In the genomic region with DNA sequence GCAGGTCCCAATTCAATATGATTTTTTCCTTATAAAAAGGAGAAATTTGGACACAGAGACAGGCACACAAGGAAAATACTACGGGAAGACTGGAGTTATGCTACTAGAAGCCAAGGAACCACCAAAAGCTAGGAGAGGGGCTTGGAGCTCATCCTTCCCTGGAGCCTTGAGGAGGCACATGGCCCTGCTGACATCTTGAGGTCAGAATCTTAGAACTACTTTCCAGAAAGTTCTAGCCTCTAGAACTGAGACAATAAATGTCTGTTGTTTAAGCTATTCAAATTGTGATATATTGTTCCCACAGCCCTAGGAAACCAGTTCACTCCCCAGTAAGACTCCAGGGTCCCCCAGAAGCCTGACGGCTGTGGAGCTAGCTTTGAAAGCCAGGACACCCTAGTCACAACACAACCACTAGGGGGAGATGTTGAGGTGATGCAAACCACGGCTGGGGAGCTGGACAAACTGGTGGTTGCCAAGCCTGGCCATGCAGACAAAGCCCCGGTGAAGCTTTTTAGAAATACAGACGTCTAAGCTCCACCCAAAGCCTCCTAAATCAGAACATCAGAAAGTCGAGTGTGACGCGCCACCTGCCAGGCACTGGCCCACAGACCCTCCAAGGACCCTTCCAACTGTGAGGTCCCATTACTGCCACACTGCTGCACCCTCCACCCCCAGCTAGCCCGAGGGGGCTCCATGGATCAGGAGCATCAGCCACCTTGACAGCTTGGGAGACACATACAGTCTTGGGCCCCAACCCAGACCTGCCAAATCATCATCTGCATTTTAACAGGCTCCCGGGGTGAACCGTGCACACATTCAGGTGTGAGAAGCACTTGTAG, we compare ENCODE assay signal across 8 cellular contexts.
DNase-seq lines count a peak whose midpoint lies in the region; ATAC-seq and TF ChIP-seq lines count a peak whose summit lies in the region.

No MANE protein-coding gene starts in this region.

- in situ Hi-C loops in GM23248 (cut with MboI) = loop anchor here (25.0 kb wide), 2 partner anchors 176 to 424 kb away; a partner anchor contains a TSS

- no peak overlapping the region for H3K4me3 ChIP-seq in GM23248
- H3K4me3 ChIP-seq in Loucy (ENCODE audit: low read length, poor library complexity, severe bottlenecking) = no peak overlapping the region

- no peak overlapping the region for H3K27ac Mint-ChIP-seq in activated naive CD8-positive, alpha-beta T cell treated with anti-CD3 and anti-CD28 coated beads, Interleukin-2, amount 50 U/mL, for 24 hours

- H3K36me3 ChIP-seq in GM23248 (ENCODE audit: low read depth) = no peaks in the 10 kb centered on the region
- H3K36me3 ChIP-seq in Loucy (ENCODE audit: insufficient read depth, low read length) = no peaks in the 10 kb centered on the region

- WGBS in GM23248 (ENCODE audit: low coverage in 1 of 2, low lambda C conversion rate in 2 of 2, missing lambda C conversion rate in 2 of 2), 2 experiments = 46% methylated on average over 11 of the region's 11 CpGs

- no peaks in the 10 kb centered on the region for H3K9me3 ChIP-seq in GM23248 (ENCODE audit: low read depth)
- H3K9me3 ChIP-seq in Loucy (ENCODE audit: insufficient read depth, low read depth, low read length) = no peaks in the 10 kb centered on the region

- DNase-seq in EH (ENCODE audit: low read depth) (peak; percentile 77), GM23248 (peak; percentile 85), left cardiac atrium (peak; percentile 67), renal cortical epithelial cell (ENCODE audit: low read depth) (peak; percentile 56)
- peak; percentile 61 for DNase-seq in activated naive CD8-positive, alpha-beta T cell treated with anti-CD3 and anti-CD28 coated beads, Interleukin-2, amount 50 U/mL, for 24 hours
- DNase-seq in effector CD8-positive, alpha-beta T cell (lab: John Stamatoyannopoulos, UW) = no peak

- no peak overlapping the region for H3K4me3 Mint-ChIP-seq in activated naive CD8-positive, alpha-beta T cell treated with anti-CD3 and anti-CD28 coated beads, Interleukin-2, amount 50 U/mL, for 24 hours

- no peak overlapping the region for H2AFZ ChIP-seq in GM23248
- H2AFZ ChIP-seq in Loucy (ENCODE audit: low read length) = 0 out of 2 replicates have a peak overlapping the region, but pooled peaks have one; percentile 25

- H3K9me3 Mint-ChIP-seq in activated naive CD8-positive, alpha-beta T cell treated with anti-CD3 and anti-CD28 coated beads, Interleukin-2, amount 50 U/mL, for 24 hours = no peaks in the 10 kb centered on the region

- ATAC-seq in SK-N-SH treated with all-trans-retinoic acid at 6 μM for 48 hours (peak; percentile 95), left cardiac atrium (peak; percentile 71 to 91)
- ATAC-seq in activated naive CD8-positive, alpha-beta T cell treated with anti-CD3 and anti-CD28 coated beads, Interleukin-2, amount 50 U/mL, for 24 hours = peak; percentile 52

- H3K27me3 ChIP-seq in GM23248 (replicated peaks; ENCODE audit: insufficient read depth) (no peaks in the 10 kb centered on the region), Loucy (ENCODE audit: insufficient read depth, low read length, poor library complexity, severe bottlenecking) (no peaks in the 10 kb centered on the region)

- no peak overlapping the region for H3K9ac ChIP-seq in GM23248
- H3K9ac ChIP-seq in Loucy (ENCODE audit: low read depth, low read length, poor library complexity, severe bottlenecking) = no peak overlapping the region

- H4K20me1 ChIP-seq in GM23248 (ENCODE audit: insufficient read depth) (no peaks in the 10 kb centered on the region), Loucy (ENCODE audit: insufficient read depth, low read length, poor library complexity, severe bottlenecking) (no peaks in the 10 kb centered on the region)

- H3K9me2 ChIP-seq in GM23248 (ENCODE audit: insufficient read depth) (no peaks in the 10 kb centered on the region), Loucy (replicated peaks; ENCODE audit: low read depth, low read length) (no peaks in the 10 kb centered on the region)

- H3K27me3 Mint-ChIP-seq in activated naive CD8-positive, alpha-beta T cell treated with anti-CD3 and anti-CD28 coated beads, Interleukin-2, amount 50 U/mL, for 24 hours = no peaks in the 10 kb centered on the region

- no peaks in the 10 kb centered on the region for H3K36me3 Mint-ChIP-seq in activated naive CD8-positive, alpha-beta T cell treated with anti-CD3 and anti-CD28 coated beads, Interleukin-2, amount 50 U/mL, for 24 hours (ENCODE audit: low read depth)

- intact Hi-C loops in left cardiac atrium (cut with DNase I) = loop anchor here in 1 of 2 donors (5.0 kb wide), 1 partner anchor 171 kb away; no protein-coding TSS in a partner anchor

- peaks cover 4% of the 10 kb centered on the region for H3K4me1 Mint-ChIP-seq in activated naive CD8-positive, alpha-beta T cell treated with anti-CD3 and anti-CD28 coated beads, Interleukin-2, amount 50 U/mL, for 24 hours

- peak; percentile 96 for TF ChIP-seq CTCF in Loucy (conservative IDR thresholded peaks at IDR 0.05; ENCODE audit: low read length)

- H3K27ac ChIP-seq in GM23248 = no peak overlapping the region

- 0 out of 2 replicates have a peak, but pooled peaks cover 6% of the 10 kb centered on the region for H3F3A ChIP-seq in GM23248 (ENCODE audit: insufficient read depth)
- no peaks in the 10 kb centered on the region for H3F3A ChIP-seq in Loucy (ENCODE audit: low read depth)

- no peaks in the 10 kb centered on the region for H3K79me2 ChIP-seq in GM23248 (ENCODE audit: insufficient read depth)
- H3K79me2 ChIP-seq in Loucy (ENCODE audit: insufficient read depth, low read length) = no peaks in the 10 kb centered on the region

- H3K4me2 ChIP-seq in GM23248 (ENCODE audit: unreplicated experiment) = no peak overlapping the region
- no peak overlapping the region for H3K4me2 ChIP-seq in Loucy (ENCODE audit: low read depth, low read length, poor library complexity, severe bottlenecking)

- H3K4me1 ChIP-seq in GM23248 (ENCODE audit: insufficient read depth) = peaks cover 9% of the 10 kb centered on the region
- no peaks in the 10 kb centered on the region for H3K4me1 ChIP-seq in Loucy (ENCODE audit: insufficient read depth, low read length, poor library complexity, severe bottlenecking)

TF ChIP-seq in SK-N-SH treated with all-trans-retinoic acid at 6 μM for 48 hours, 23 proteins besides CTCF, POLR2A, EP300 and RAD21:
- TF ChIP-seq ZNF8 (CRISPR knock-in tag; IDR thresholded peaks at IDR 0.05) (no peak), TOX (CRISPR knock-in tag; IDR thresholded peaks at IDR 0.05; ENCODE audit: borderline replicate concordance) (no peak)
- TF ChIP-seq, protein P1, sequence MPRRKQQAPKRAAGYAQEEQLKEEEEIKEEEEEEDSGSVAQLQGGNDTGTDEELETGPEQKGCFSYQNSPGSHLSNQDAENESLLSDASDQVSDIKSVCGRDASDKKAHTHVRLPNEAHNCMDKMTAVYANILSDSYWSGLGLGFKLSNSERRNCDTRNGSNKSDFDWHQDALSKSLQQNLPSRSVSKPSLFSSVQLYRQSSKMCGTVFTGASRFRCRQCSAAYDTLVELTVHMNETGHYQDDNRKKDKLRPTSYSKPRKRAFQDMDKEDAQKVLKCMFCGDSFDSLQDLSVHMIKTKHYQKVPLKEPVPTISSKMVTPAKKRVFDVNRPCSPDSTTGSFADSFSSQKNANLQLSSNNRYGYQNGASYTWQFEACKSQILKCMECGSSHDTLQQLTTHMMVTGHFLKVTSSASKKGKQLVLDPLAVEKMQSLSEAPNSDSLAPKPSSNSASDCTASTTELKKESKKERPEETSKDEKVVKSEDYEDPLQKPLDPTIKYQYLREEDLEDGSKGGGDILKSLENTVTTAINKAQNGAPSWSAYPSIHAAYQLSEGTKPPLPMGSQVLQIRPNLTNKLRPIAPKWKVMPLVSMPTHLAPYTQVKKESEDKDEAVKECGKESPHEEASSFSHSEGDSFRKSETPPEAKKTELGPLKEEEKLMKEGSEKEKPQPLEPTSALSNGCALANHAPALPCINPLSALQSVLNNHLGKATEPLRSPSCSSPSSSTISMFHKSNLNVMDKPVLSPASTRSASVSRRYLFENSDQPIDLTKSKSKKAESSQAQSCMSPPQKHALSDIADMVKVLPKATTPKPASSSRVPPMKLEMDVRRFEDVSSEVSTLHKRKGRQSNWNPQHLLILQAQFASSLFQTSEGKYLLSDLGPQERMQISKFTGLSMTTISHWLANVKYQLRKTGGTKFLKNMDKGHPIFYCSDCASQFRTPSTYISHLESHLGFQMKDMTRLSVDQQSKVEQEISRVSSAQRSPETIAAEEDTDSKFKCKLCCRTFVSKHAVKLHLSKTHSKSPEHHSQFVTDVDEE (CRISPR knock-in tag; IDR thresholded peaks at IDR 0.05) = no peak
